ENCODE assay signal across 8 cellular contexts in genomic region chr7:131012477-131013031, GRCh38.
A peak's percentile ranks its signal among the peaks of the same experiment; 100 is the strongest.
DNase-seq lines count a peak whose midpoint lies in the region; ATAC-seq and TF ChIP-seq lines count a peak whose summit lies in the region.

No MANE protein-coding gene starts in this region.

- H3K4me3 ChIP-seq in DOHH2 (ENCODE audit: low read length) (peak overlapping the region; percentile 3; the same call in 1 of the 2 replicates), rectal smooth muscle tissue (ENCODE audit: low read length) (peak overlapping the region; percentile 23)

- H3K4me2 ChIP-seq in DOHH2 (ENCODE audit: low read length): peak overlapping the region; percentile 15

- no peak for ATAC-seq in HG03196 (IDR thresholded peaks at IDR 0.05; ENCODE audit: unreplicated experiment)
- no peak for ATAC-seq in GM19467 (IDR thresholded peaks at IDR 0.05; ENCODE audit: unreplicated experiment)

- CTCF ChIA-PET in RWPE1 (lab: Yijun Ruan, JAX): interaction anchor here (0.8 kb wide), 1 partner anchor 14 kb away, joined by 4 read pairs; no protein-coding TSS in a partner anchor

- peaks cover 11% of the 10 kb centered on the region; the same call in 1 of the 2 replicates for H3K36me3 ChIP-seq in DOHH2 (ENCODE audit: control insufficient read depth, low read length)
- no peaks in the 10 kb centered on the region for H3K36me3 ChIP-seq in rectal smooth muscle tissue (ENCODE audit: control insufficient read depth, insufficient read depth, low read length)

- peaks cover 72% of the 10 kb centered on the region for H3K4me1 ChIP-seq in DOHH2 (ENCODE audit: control insufficient read depth, low read length)
- peaks cover 28% of the 10 kb centered on the region for H3K4me1 ChIP-seq in rectal smooth muscle tissue (ENCODE audit: control insufficient read depth, insufficient read depth, low read length)

- TF ChIP-seq CTCF in DOHH2 (IDR thresholded peaks at IDR 0.05; ENCODE audit: low read depth, low read length, poor library complexity, severe bottlenecking) (no peak), RWPE1 (conservative IDR thresholded peaks at IDR 0.05; ENCODE audit: low read depth) (no peak)

- peaks cover 39% of the 10 kb centered on the region for H3F3A ChIP-seq in DOHH2 (ENCODE audit: control insufficient read depth, insufficient read depth)

- no peaks in the 10 kb centered on the region for H3K9me2 ChIP-seq in DOHH2 (replicated peaks; ENCODE audit: control insufficient read depth, low read length)

- H3K27me3 ChIP-seq in DOHH2 (ENCODE audit: control insufficient read depth, low read length) (no peaks in the 10 kb centered on the region), rectal smooth muscle tissue (ENCODE audit: control insufficient read depth, insufficient read depth, low read length) (no peaks in the 10 kb centered on the region)

- H3K9me3 ChIP-seq in DOHH2 (ENCODE audit: control insufficient read depth, insufficient read depth, low read length): no peaks in the 10 kb centered on the region

- no peak overlapping the region for H3K9ac ChIP-seq in rectal smooth muscle tissue (ENCODE audit: low read length)

- DNase-seq in RWPE1 (ENCODE audit: low spot score) (no peak), epithelial cell of prostate (ENCODE audit: low read depth, low spot score) (no peak), NCI-H2107 treated with DMSO at 0.1 percent for 48 hours (lab: John Stamatoyannopoulos, UW; ENCODE audit: unreplicated experiment) (no peak), SIG-M5 (lab: John Stamatoyannopoulos, UW) (no peak)

- POLR2A ChIA-PET in RWPE1 (lab: Yijun Ruan, JAX; ENCODE audit: low non-redundant PET): no interaction called here

- peaks cover 97% of the 10 kb centered on the region for H3K79me2 ChIP-seq in DOHH2 (ENCODE audit: control insufficient read depth, low read length)

- H4K20me1 ChIP-seq in DOHH2 (ENCODE audit: control insufficient read depth, insufficient read depth, low read depth, low read length): peaks cover 10% of the 10 kb centered on the region; the same call in 1 of the 2 replicates

- H3K27ac ChIP-seq in DOHH2 (ENCODE audit: low read depth, low read length) (no peak overlapping the region), RWPE1 (peak overlapping the region; percentile 90), epithelial cell of prostate (peak overlapping the region; percentile 49), rectal smooth muscle tissue (ENCODE audit: low read depth, low read length) (peak overlapping the region; percentile 65)
